ENCODE assay signal across 8 cellular contexts in the genomic region with DNA sequence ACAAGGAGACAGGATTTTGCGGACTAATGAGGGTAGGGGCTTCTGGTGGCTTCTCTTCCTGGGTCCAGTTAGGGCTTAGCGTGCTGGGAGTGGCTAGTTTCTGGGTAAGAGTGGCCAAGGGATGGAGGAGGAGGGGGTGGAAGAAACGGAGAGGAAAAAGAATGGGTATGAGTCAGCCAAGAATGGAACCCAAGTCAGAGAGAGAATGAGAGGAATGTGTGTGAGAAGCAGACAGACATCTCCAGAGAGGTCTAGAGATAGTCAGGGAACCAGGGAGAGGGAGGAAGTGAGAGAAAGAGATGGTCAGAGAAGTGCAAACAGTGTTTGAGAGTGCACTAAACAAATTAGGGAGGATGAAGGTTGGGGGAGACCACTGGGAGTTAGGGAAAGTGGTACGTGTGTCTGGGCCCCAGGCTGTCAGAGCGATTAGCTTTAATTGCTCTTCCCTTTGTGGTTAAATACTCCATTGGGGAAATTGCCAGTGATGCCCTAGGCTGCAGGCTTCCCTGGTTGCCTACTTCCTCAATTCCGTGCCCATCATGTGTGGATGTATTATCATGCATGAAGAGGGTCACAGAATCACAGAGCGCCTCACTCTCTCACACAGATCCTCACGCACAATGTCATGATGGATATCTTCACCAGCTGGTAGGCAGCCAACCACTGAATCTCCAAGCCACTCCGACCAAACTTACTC. TPM values are rescaled to one million over a fixed set of nuclear protein-coding genes. Genes with fewer than 3 reads are reported as not detected.
DNase-seq lines count a peak whose midpoint lies in the region; ATAC-seq lines count a peak whose summit lies in the region.

No MANE protein-coding gene starts in this region.

- ATAC-seq in memory B cell (ENCODE audit: low read depth) (peak; percentile 12), GM21737 (IDR thresholded peaks at IDR 0.05; ENCODE audit: unreplicated experiment) (no peak)

- no peaks in the 10 kb centered on the region for H3K27me3 Mint-ChIP-seq in activated CD4-positive, alpha-beta T cell treated with anti-CD3 and anti-CD28 coated beads, Interleukin-2, amount 10 ng/mL, durations not matched to agents 24 days and 14 days
- H3K27me3 Mint-ChIP-seq in memory B cell, result no peaks in the 10 kb centered on the region

- no peaks in the 10 kb centered on the region for H3K9me3 Mint-ChIP-seq in activated CD4-positive, alpha-beta T cell treated with anti-CD3 and anti-CD28 coated beads, Interleukin-2, amount 10 ng/mL, durations not matched to agents 24 days and 14 days
- no peaks in the 10 kb centered on the region for H3K9me3 Mint-ChIP-seq in memory B cell

- H3K4me3 Mint-ChIP-seq in activated CD4-positive, alpha-beta T cell treated with anti-CD3 and anti-CD28 coated beads, Interleukin-2, amount 10 ng/mL, durations not matched to agents 24 days and 14 days, result peak overlapping the region; percentile 91
- H3K4me3 Mint-ChIP-seq in memory B cell, result peak overlapping the region; percentile 79

- no peak for DNase-seq in activated CD4-positive, alpha-beta T cell treated with anti-CD3 and anti-CD28 coated beads, Interleukin-2, amount 10 ng/mL, durations not matched to agents 24 days and 14 days
- DNase-seq in activated CD4-positive, alpha-beta T cell treated with anti-CD3 and anti-CD28 coated beads, Interleukin-2, amount 50 U/mL, for 1 hour, result no peak
- DNase-seq in NOMO-1 treated with dmso at 0.1 percent for 144 hours (lab: John Stamatoyannopoulos, UW; ENCODE audit: unreplicated experiment) (peak; percentile 44), cerebellar cortex (ENCODE audit: low spot score) (peak; percentile 52), memory B cell (ENCODE audit: low spot score in 2 of 2) (no peak), medulla oblongata (ENCODE audit: extremely low spot score) (no peak)
- no peak for DNase-seq in stimulated activated naive CD4-positive, alpha-beta T cell treated with Interleukin-2 at 50 U/mL for 16 hours (lab: John Stamatoyannopoulos, UW)

- peaks cover 34% of the 10 kb centered on the region for H3K36me3 Mint-ChIP-seq in activated CD4-positive, alpha-beta T cell treated with anti-CD3 and anti-CD28 coated beads, Interleukin-2, amount 10 ng/mL, durations not matched to agents 24 days and 14 days (ENCODE audit: low read depth)
- peaks cover 13% of the 10 kb centered on the region for H3K36me3 Mint-ChIP-seq in memory B cell

- peaks cover 43% of the 10 kb centered on the region for H3K4me1 Mint-ChIP-seq in activated CD4-positive, alpha-beta T cell treated with anti-CD3 and anti-CD28 coated beads, Interleukin-2, amount 10 ng/mL, durations not matched to agents 24 days and 14 days
- H3K4me1 Mint-ChIP-seq in memory B cell, result peaks cover 49% of the 10 kb centered on the region

- peak overlapping the region; percentile 80 for H3K27ac Mint-ChIP-seq in activated CD4-positive, alpha-beta T cell treated with anti-CD3 and anti-CD28 coated beads, Interleukin-2, amount 10 ng/mL, durations not matched to agents 24 days and 14 days
- H3K27ac Mint-ChIP-seq in memory B cell, result peak overlapping the region; percentile 90

- intact Hi-C loops in activated CD4-positive, alpha-beta T cell treated with anti-CD3 and anti-CD28 coated beads, Interleukin-2, amount 10 ng/mL, durations not matched to agents 24 days and 14 days (cut with micrococcal nuclease), result loop anchor here (5.0 kb wide), 1 partner anchor 174 kb away; a partner anchor contains a TSS

RNA-seq across cellular contexts. Expression of a gene that starts 1.4 kb away (rescaled TPM):
- 70.2 and 70.9 TPM in 2 replicates for total RNA-seq in activated CD4-positive, alpha-beta T cell treated with anti-CD3 and anti-CD28 coated beads, Interleukin-2, amount 10 ng/mL, durations not matched to agents 24 days and 14 days

RNA-seq across cellular contexts. Expression of a gene that starts 16.2 kb away (rescaled TPM):
- not detected in 2 replicates for total RNA-seq in activated CD4-positive, alpha-beta T cell treated with anti-CD3 and anti-CD28 coated beads, Interleukin-2, amount 10 ng/mL, durations not matched to agents 24 days and 14 days

RNA-seq across cellular contexts. Expression of a gene that starts 55.2 kb away (rescaled TPM):
- total RNA-seq in activated CD4-positive, alpha-beta T cell treated with anti-CD3 and anti-CD28 coated beads, Interleukin-2, amount 10 ng/mL, durations not matched to agents 24 days and 14 days, result not detected in 2 replicates

RNA-seq across cellular contexts. Expression of a gene that starts 55.8 kb away (rescaled TPM):
- 117 and 121 TPM in 2 replicates for total RNA-seq in activated CD4-positive, alpha-beta T cell treated with anti-CD3 and anti-CD28 coated beads, Interleukin-2, amount 10 ng/mL, durations not matched to agents 24 days and 14 days

Comparison
In these comparisons a context has a peak if more than half of its experiments do, and no peak if none do; other contexts are left out.
1. DNase-seq: peak in NOMO-1 treated with dmso at 0.1 percent for 144 hours (single experiment) and cerebellar cortex (single experiment); none in activated CD4-positive, alpha-beta T cell treated with anti-CD3 and anti-CD28 coated beads, Interleukin-2, amount 10 ng/mL, durations not matched to agents 24 days and 14 days (single experiment), activated CD4-positive, alpha-beta T cell treated with anti-CD3 and anti-CD28 coated beads, Interleukin-2, amount 50 U/mL, for 1 hour (single experiment), memory B cell (0 of 2), stimulated activated naive CD4-positive, alpha-beta T cell treated with Interleukin-2 at 50 U/mL for 16 hours (single experiment) and medulla oblongata (single experiment).